2 cellular contexts compared by ENCODE assay signal in genomic region chr9:7370378-7370777, GRCh38.
A peak's percentile ranks its signal among the peaks of the same experiment; 100 is the strongest.
TF ChIP-seq lines count a peak whose summit lies in the region.

No MANE protein-coding gene starts in this region.

TF ChIP-seq in Ishikawa, 13 proteins besides CTCF, POLR2A, EP300 and RAD21:
- peak; percentile 57 for TF ChIP-seq REST (IDR thresholded peaks at IDR 0.05; ENCODE audit: low read depth)
- no peak for TF ChIP-seq CEBPB (IDR thresholded peaks at IDR 0.05)
TF ChIP-seq in Ishikawa: peak in this region for 1.

TF ChIP-seq in H1, 55 proteins besides CTCF, POLR2A, EP300 and RAD21:
- TF ChIP-seq PHF8 (conservative IDR thresholded peaks at IDR 0.05; ENCODE audit: low read depth, low read length) = no peak
